10 cellular contexts compared by ENCODE assay signal in the genomic region with DNA sequence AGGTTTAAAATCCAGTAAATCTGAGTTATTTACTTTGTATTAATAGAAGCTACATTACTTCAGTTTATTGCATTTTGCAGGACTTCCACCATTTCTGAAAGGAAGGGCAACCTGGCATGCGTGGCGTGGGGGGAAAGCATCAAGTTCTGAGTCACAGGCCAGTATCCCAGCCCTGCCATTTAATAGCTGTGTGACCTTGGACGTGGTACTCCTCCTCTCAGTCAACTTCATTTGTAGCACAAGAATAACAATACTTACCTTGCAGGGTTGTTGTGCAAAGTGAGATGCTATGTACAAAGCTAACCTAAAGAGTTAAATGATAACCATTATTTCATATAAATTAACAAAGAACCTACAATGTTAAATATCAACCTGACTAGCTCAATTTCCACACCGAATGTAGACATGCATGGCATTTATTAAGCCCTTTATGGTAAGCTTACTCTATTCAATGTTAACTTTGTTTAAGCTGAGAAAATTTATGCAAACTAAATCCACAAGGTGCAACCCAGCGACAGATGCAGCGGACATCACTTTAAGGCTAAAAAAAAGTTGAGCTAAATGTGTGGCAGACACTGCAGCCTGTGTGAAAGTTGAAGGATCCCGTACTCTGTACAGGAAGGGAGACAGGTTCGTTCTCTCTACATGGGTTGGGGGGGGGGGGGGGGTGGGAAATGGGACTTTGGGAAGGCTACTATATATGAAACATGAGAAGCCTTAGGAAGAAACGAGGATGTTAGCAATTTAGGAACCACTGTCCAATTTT. TPM values are rescaled to one million over a fixed set of nuclear protein-coding genes. Genes with fewer than 3 reads are reported as not detected.
DNase-seq lines count a peak whose midpoint lies in the region; ATAC-seq and TF ChIP-seq lines count a peak whose summit lies in the region.
"Had no signal": no experiment of that assay in that cellular context is flagged by ENCODE, and none has a peak within 500 bp of the region (broad histone marks: within the 10 kb centered on the region; RNA-seq: fewer than 3 reads in every experiment).

No MANE protein-coding gene starts in this region.

- POLR2A ChIA-PET in CD8-positive, alpha-beta T cell (lab: Charles Lee): interaction anchor here (0.7 to 1.1 kb wide), 3 partner anchors 9 to 17 kb away, joined by 3 read pairs; partner anchors contain the start of gene STPG4

- H3K9me3 Mint-ChIP-seq in CD8-positive, alpha-beta T cell: no peaks in the 10 kb centered on the region
- no peaks in the 10 kb centered on the region for H3K9me3 Mint-ChIP-seq in chondrocyte (ENCODE audit: low read depth)

- CTCF ChIA-PET in CD8-positive, alpha-beta T cell (lab: Charles Lee): interaction anchor here (0.5 to 1.2 kb wide), 3 partner anchors 23 to 228 kb away, joined by 3 read pairs; no protein-coding TSS in a partner anchor

- peaks cover 77% of the 10 kb centered on the region for H3K79me2 ChIP-seq in neural cell (replicated peaks; ENCODE audit: insufficient read depth, low read length)

- TF ChIP-seq CTCF in CD8-positive, alpha-beta T cell (IDR thresholded peaks at IDR 0.05): no peak
- TF ChIP-seq CTCF in chondrocyte (IDR thresholded peaks at IDR 0.05) (no peak), neural cell (IDR thresholded peaks at IDR 0.05; ENCODE audit: poor library complexity, severe bottlenecking) (no peak)

- no peak for DNase-seq in CD8-positive, alpha-beta T cell
- DNase-seq in LHCN-M2 (ENCODE audit: low read depth): peak; percentile 65
- DNase-seq in chondrocyte (ENCODE audit: low spot score): no peak
- DNase-seq in AG08396 (ENCODE audit: low spot score): no peak
- DNase-seq in RKO (ENCODE audit: low spot score): no peak
- DNase-seq: cerebellar nuclear complex had no signal

- no peak overlapping the region for H3K4me3 ChIP-seq in CD8-positive, alpha-beta T cell (ENCODE audit: low read depth, low read length)
- H3K4me3 ChIP-seq in neural cell (ENCODE audit: low read length): peak overlapping the region; percentile 76
- H3K4me3 ChIP-seq: skin epidermis had no signal

- H3K27ac Mint-ChIP-seq in CD8-positive, alpha-beta T cell: peak overlapping the region; percentile 62
- peak overlapping the region; percentile 94 for H3K27ac Mint-ChIP-seq in chondrocyte (ENCODE audit: unreplicated experiment)

- peaks cover 57% of the 10 kb centered on the region for H4K20me1 ChIP-seq in neural cell (ENCODE audit: insufficient read depth)

- peaks cover 7% of the 10 kb centered on the region for H3F3A ChIP-seq in neural cell (ENCODE audit: insufficient read depth, low read length, poor library complexity, severe bottlenecking)

- peak overlapping the region; percentile 92 for H3K4me3 Mint-ChIP-seq in CD8-positive, alpha-beta T cell
- H3K4me3 Mint-ChIP-seq in chondrocyte (ENCODE audit: unreplicated experiment): peak overlapping the region; percentile 85

- no peak for ATAC-seq in CD8-positive, alpha-beta T cell
- no peak for ATAC-seq in HG03139 (IDR thresholded peaks at IDR 0.05; ENCODE audit: unreplicated experiment)
- ATAC-seq in HG02763 (IDR thresholded peaks at IDR 0.05; ENCODE audit: unreplicated experiment): no peak

- peak overlapping the region; percentile 91 for H3K4me2 ChIP-seq in neural cell (ENCODE audit: low read length)

- intact Hi-C loops in CD8-positive, alpha-beta T cell (cut with DNase I, micrococcal nuclease): no loop called here

- H3K4me1 Mint-ChIP-seq in CD8-positive, alpha-beta T cell (ENCODE audit: low read depth): peaks cover 73% of the 10 kb centered on the region
- peaks cover 71% of the 10 kb centered on the region for H3K4me1 Mint-ChIP-seq in chondrocyte (ENCODE audit: low read depth)

- no peak overlapping the region for H2AFZ ChIP-seq in neural cell (ENCODE audit: low read depth, low read length)

- no peak for TF ChIP-seq EP300 in neural cell (conservative IDR thresholded peaks at IDR 0.05; ENCODE audit: poor library complexity, severe bottlenecking)

- H3K27me3 Mint-ChIP-seq in CD8-positive, alpha-beta T cell (ENCODE audit: low read depth): no peaks in the 10 kb centered on the region
- H3K27me3 Mint-ChIP-seq in chondrocyte (ENCODE audit: low read depth): no peaks in the 10 kb centered on the region

- no peak for TF ChIP-seq RAD21 in neural cell (conservative IDR thresholded peaks at IDR 0.05)

- no peak overlapping the region for H3K9ac ChIP-seq in neural cell (ENCODE audit: low read length)

- peaks cover 45% of the 10 kb centered on the region for H3K36me3 Mint-ChIP-seq in CD8-positive, alpha-beta T cell
- H3K36me3 Mint-ChIP-seq in chondrocyte (ENCODE audit: low read depth): peaks cover 12% of the 10 kb centered on the region

- H3K4me1 ChIP-seq in CD8-positive, alpha-beta T cell (ENCODE audit: insufficient read depth, low read length): peaks cover 50% of the 10 kb centered on the region

- no peaks in the 10 kb centered on the region for H3K27me3 ChIP-seq in CD8-positive, alpha-beta T cell (ENCODE audit: insufficient read depth, low read length)
- H3K27me3 ChIP-seq in neural cell (ENCODE audit: insufficient read depth, low read depth, low read length): no peaks in the 10 kb centered on the region

- H3K27ac ChIP-seq in CD8-positive, alpha-beta T cell (ENCODE audit: low read depth, low read length): no peak overlapping the region
- H3K27ac ChIP-seq in neural cell (ENCODE audit: low read length): no peak overlapping the region

- H3K9me3 ChIP-seq in CD8-positive, alpha-beta T cell (ENCODE audit: low read length): no peaks in the 10 kb centered on the region
- no peaks in the 10 kb centered on the region for H3K9me3 ChIP-seq in neural cell (ENCODE audit: low read length)

- H3K9me2 ChIP-seq in neural cell (ENCODE audit: insufficient read depth, low read length): no peaks in the 10 kb centered on the region

- H3K36me3 ChIP-seq in CD8-positive, alpha-beta T cell (ENCODE audit: insufficient read depth, low read length): peaks cover 7% of the 10 kb centered on the region
- H3K36me3 ChIP-seq in neural cell (ENCODE audit: insufficient read depth, low read length): no peaks in the 10 kb centered on the region

TF ChIP-seq in neural cell, 6 proteins besides CTCF, POLR2A, EP300 and RAD21:
- TF ChIP-seq, protein P1, sequence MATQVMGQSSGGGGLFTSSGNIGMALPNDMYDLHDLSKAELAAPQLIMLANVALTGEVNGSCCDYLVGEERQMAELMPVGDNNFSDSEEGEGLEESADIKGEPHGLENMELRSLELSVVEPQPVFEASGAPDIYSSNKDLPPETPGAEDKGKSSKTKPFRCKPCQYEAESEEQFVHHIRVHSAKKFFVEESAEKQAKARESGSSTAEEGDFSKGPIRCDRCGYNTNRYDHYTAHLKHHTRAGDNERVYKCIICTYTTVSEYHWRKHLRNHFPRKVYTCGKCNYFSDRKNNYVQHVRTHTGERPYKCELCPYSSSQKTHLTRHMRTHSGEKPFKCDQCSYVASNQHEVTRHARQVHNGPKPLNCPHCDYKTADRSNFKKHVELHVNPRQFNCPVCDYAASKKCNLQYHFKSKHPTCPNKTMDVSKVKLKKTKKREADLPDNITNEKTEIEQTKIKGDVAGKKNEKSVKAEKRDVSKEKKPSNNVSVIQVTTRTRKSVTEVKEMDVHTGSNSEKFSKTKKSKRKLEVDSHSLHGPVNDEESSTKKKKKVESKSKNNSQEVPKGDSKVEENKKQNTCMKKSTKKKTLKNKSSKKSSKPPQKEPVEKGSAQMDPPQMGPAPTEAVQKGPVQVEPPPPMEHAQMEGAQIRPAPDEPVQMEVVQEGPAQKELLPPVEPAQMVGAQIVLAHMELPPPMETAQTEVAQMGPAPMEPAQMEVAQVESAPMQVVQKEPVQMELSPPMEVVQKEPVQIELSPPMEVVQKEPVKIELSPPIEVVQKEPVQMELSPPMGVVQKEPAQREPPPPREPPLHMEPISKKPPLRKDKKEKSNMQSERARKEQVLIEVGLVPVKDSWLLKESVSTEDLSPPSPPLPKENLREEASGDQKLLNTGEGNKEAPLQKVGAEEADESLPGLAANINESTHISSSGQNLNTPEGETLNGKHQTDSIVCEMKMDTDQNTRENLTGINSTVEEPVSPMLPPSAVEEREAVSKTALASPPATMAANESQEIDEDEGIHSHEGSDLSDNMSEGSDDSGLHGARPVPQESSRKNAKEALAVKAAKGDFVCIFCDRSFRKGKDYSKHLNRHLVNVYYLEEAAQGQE (IDR thresholded peaks at IDR 0.05; ENCODE audit: borderline replicate concordance): no peak
- TF ChIP-seq EZH2 (IDR thresholded peaks at IDR 0.05; ENCODE audit: borderline replicate concordance, insufficient read depth, low read length, poor library complexity, severe bottlenecking) (no peak), POLR2AphosphoS5 (IDR thresholded peaks at IDR 0.05) (no peak), SMC3 (conservative IDR thresholded peaks at IDR 0.05; ENCODE audit: poor library complexity) (no peak), MXI1 (conservative IDR thresholded peaks at IDR 0.05; ENCODE audit: poor library complexity, severe bottlenecking) (no peak), TAF1 (IDR thresholded peaks at IDR 0.05; ENCODE audit: low read depth) (no peak)

RNA-seq across cellular contexts. Expression of gene CALM2, which starts 4.0 kb away (rescaled TPM):
- 100 to 1,000 TPM; 185 to 201 TPM for total RNA-seq in CD8-positive, alpha-beta T cell
- total RNA-seq in LHCN-M2 (2014; rRNA removed) (1,687 and 1,705 TPM in 2 replicates), chondrocyte (677 to 769 TPM (median 696 TPM) in 3 replicates)
- 1,482 TPM for polyA plus RNA-seq in LHCN-M2 (2012)
- 2,754 and 3,027 TPM in 2 replicates for polyA plus RNA-seq in neural cell
- polyA minus RNA-seq in neural cell: 581 and 749 TPM in 2 replicates

RNA-seq across cellular contexts. Expression of gene STPG4, which starts 17.2 kb away (rescaled TPM):
- total RNA-seq in CD8-positive, alpha-beta T cell: under 1 TPM in 1 of 2 experiments, not detected in 1; 0.39 TPM
- total RNA-seq in LHCN-M2 (2014; rRNA removed): 0.17 and 0.19 TPM in 2 replicates
- 0.10 TPM for polyA plus RNA-seq in LHCN-M2 (2012)
- total RNA-seq in chondrocyte: 0.25 to 0.58 TPM (median 0.28 TPM) in 3 replicates
- 0.98 TPM in 1 of 2 replicates, not detected in the other for polyA plus RNA-seq in neural cell
- polyA minus RNA-seq in neural cell: 1.5 and 1.7 TPM in 2 replicates
